17 cellular contexts compared by ENCODE assay signal in the genomic region with DNA sequence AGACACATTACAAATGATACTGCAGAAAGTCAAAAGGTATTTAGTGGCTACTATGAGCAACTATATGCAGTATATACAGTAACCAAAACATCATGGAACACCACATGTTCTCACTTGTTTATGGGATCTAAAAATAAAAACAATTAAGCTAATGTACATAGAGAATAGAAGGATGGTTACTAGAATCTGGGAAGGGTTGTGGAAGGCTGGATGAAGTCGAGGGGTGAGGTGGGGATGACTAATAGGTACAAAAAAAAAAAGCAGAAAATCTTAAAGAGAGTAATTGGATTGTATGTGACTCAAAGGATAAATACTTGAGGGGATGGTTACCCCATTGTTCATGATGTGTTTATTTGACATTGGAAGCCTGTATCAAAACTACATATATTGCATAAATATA.
"Had no signal": no experiment of that assay in that cellular context is flagged by ENCODE, and none has a peak within 500 bp of the region (broad histone marks: within the 10 kb centered on the region; RNA-seq: fewer than 3 reads in every experiment).

No MANE protein-coding gene starts in this region.

- H3K9me3 ChIP-seq: colonic mucosa, thoracic aorta had no signal

- ATAC-seq: heart left ventricle; left lobe of liver; natural killer cell; sciatic nerve; stimulated activated naive B cell treated with anti-CD40 and anti-IgM and Interleukin-4, amounts not matched to agents 10 μg/mL and 1 μg/mL and 100 μg/mL, for 72 hours; stimulated activated naive CD8-positive, alpha-beta T cell treated with anti-CD3 and anti-CD28 coated beads, Interleukin-15, amount 100 ng/mL, for 72 hours had no signal

- H3K27ac ChIP-seq: colonic mucosa, heart left ventricle, spleen, thoracic aorta, transverse colon had no signal

- H3K36me3 ChIP-seq: colonic mucosa, heart left ventricle, spleen, thoracic aorta, transverse colon had no signal

- H3K4me3 ChIP-seq: colonic mucosa, heart left ventricle, spleen, thoracic aorta, transverse colon had no signal

- H3K27me3 ChIP-seq: colonic mucosa, heart left ventricle, spleen, transverse colon had no signal

- DNase-seq: colonic mucosa; dermis blood vessel endothelial cell; endodermal cell; heart left ventricle; hypothalamus; natural killer cell; posterior cingulate gyrus; spleen; stimulated activated CD4-positive, alpha-beta T cell treated with anti-CD3 and anti-CD28 coated beads, Interleukin-2, amount 100 ng/mL, for 24 hours; stimulated activated CD4-positive, alpha-beta T cell treated with anti-CD3 and anti-CD28 coated beads, Interleukin-4, amount 100 ng/mL, for 4 hours; stimulated activated naive B cell treated with anti-CD40 and anti-IgM and Interleukin-4, amounts not matched to agents 10 μg/mL and 1 μg/mL and 100 μg/mL, for 72 hours; stimulated activated naive CD8-positive, alpha-beta T cell treated with anti-CD3 and anti-CD28 coated beads, Interleukin-15, amount 100 ng/mL, for 72 hours; substantia nigra; transverse colon had no signal

- H3K4me1 ChIP-seq: colonic mucosa, heart left ventricle, spleen, transverse colon had no signal
